Comparison of ENCODE assay signal across 9 cellular contexts in genomic region chr7:44491229-44491628, GRCh38. TPM values are rescaled to one million over a fixed set of nuclear protein-coding genes. Genes with fewer than 3 reads are reported as not detected.
A peak's percentile ranks its signal among the peaks of the same experiment; 100 is the strongest.
DNase-seq lines count a peak whose midpoint lies in the region; ATAC-seq and TF ChIP-seq lines count a peak whose summit lies in the region.
"Had no signal": no experiment of that assay in that cellular context is flagged by ENCODE, and none has a peak within 500 bp of the region (broad histone marks: within the 10 kb centered on the region; RNA-seq: fewer than 3 reads in every experiment).

No MANE protein-coding gene starts in this region.

- H4K20me1 ChIP-seq in BLaER1 = peaks cover 10% of the 10 kb centered on the region; the same call in 1 of the 2 replicates

- H3K9me3 Mint-ChIP-seq in natural killer cell treated with Interleukin-12 subunit alpha and Interleukin-12 subunit beta and Interleukin-15 and Interleukin-18, amount 100 ng/mL, for 72 hours = no peaks in the 10 kb centered on the region

- no peak for ATAC-seq in natural killer cell treated with Interleukin-12 subunit alpha and Interleukin-12 subunit beta and Interleukin-15 and Interleukin-18, amount 100 ng/mL, for 72 hours
- ATAC-seq in HG02973 (IDR thresholded peaks at IDR 0.05; ENCODE audit: unreplicated experiment) (no peak), GM21723 (IDR thresholded peaks at IDR 0.05; ENCODE audit: unreplicated experiment) (no peak), GM21423 (IDR thresholded peaks at IDR 0.05; ENCODE audit: unreplicated experiment) (no peak)

- H3K4me1 ChIP-seq in BLaER1 = peaks cover 41% of the 10 kb centered on the region
- peaks cover 9% of the 10 kb centered on the region for H3K4me1 ChIP-seq in colonic mucosa

- no peak for DNase-seq in LNCaP clone FGC (ENCODE audit: low read depth)
- DNase-seq in colonic mucosa = no peak
- no peak for DNase-seq in natural killer cell treated with Interleukin-12 subunit alpha and Interleukin-12 subunit beta and Interleukin-15 and Interleukin-18, amount 100 ng/mL, for 72 hours (ENCODE audit: low spot score)
- DNase-seq in H4 (ENCODE audit: low spot score) = no peak

- H3K4me2 ChIP-seq in BLaER1 = peak overlapping the region; percentile 78

- H3K9ac ChIP-seq in BLaER1 (peak overlapping the region; percentile 98; the same call in 1 of the 2 replicates), colonic mucosa (ENCODE audit: low read depth in 2 of 2, low read length in 2 of 2) (peak overlapping the region in 1 of 2 donors; percentile 91)

- H3K36me3 ChIP-seq in BLaER1 (peaks cover 8% of the 10 kb centered on the region; the same call in 1 of the 2 replicates), colonic mucosa (no peaks in the 10 kb centered on the region)

- peak overlapping the region; percentile 88 to 94 for H3K27ac Mint-ChIP-seq in natural killer cell treated with Interleukin-12 subunit alpha and Interleukin-12 subunit beta and Interleukin-15 and Interleukin-18, amount 100 ng/mL, for 72 hours

- peaks cover 29 to 33% of the 10 kb centered on the region in 2 donors for H3K4me1 Mint-ChIP-seq in natural killer cell treated with Interleukin-12 subunit alpha and Interleukin-12 subunit beta and Interleukin-15 and Interleukin-18, amount 100 ng/mL, for 72 hours (ENCODE audit: low read depth in 2 of 2)

- peaks cover 0 to 11% of the 10 kb centered on the region in 2 donors for H3K27me3 Mint-ChIP-seq in natural killer cell treated with Interleukin-12 subunit alpha and Interleukin-12 subunit beta and Interleukin-15 and Interleukin-18, amount 100 ng/mL, for 72 hours

- H3K27me3 ChIP-seq in BLaER1 = no peaks in the 10 kb centered on the region
- H3K27me3 ChIP-seq in colonic mucosa = no peaks in the 10 kb centered on the region

- H3K27ac ChIP-seq in BLaER1 = peak overlapping the region; percentile 99
- peak overlapping the region; percentile 90 for H3K27ac ChIP-seq in colonic mucosa

- peaks cover 5% of the 10 kb centered on the region for H3K36me3 Mint-ChIP-seq in natural killer cell treated with Interleukin-12 subunit alpha and Interleukin-12 subunit beta and Interleukin-15 and Interleukin-18, amount 100 ng/mL, for 72 hours

- H3K9me3 ChIP-seq in BLaER1 = no peaks in the 10 kb centered on the region
- no peaks in the 10 kb centered on the region for H3K9me3 ChIP-seq in colonic mucosa

- H3K4me3 ChIP-seq in BLaER1 = peak overlapping the region; percentile 90
- H3K4me3 ChIP-seq in LNCaP clone FGC (ENCODE audit: low read depth, low read length) = peak overlapping the region; percentile 92
- H3K4me3 ChIP-seq in colonic mucosa = peak overlapping the region; percentile 89

- intact Hi-C loops in colonic mucosa (cut with DNase I) = loop anchor here (5.0 kb wide), 1 partner anchor 76 kb away; no protein-coding TSS in a partner anchor

- TF ChIP-seq CTCF in LNCaP clone FGC (IDR thresholded peaks at IDR 0.05; ENCODE audit: control insufficient read depth, extremely low read depth, insufficient read depth) (no peak), colonic mucosa (IDR thresholded peaks at IDR 0.05) (no peak)

- peak overlapping the region; percentile 92 for H3K4me3 Mint-ChIP-seq in natural killer cell treated with Interleukin-12 subunit alpha and Interleukin-12 subunit beta and Interleukin-15 and Interleukin-18, amount 100 ng/mL, for 72 hours

RNA-seq across cellular contexts. Expression of gene NUDCD3, which starts 0.8 kb away (rescaled TPM):
- 100 to 1,000 TPM in 1 of 2 donors, 10 to 100 TPM in 1; 77.7 to 105 TPM for total RNA-seq in colonic mucosa
- 100 to 1,000 TPM in 1 of 2 donors, 10 to 100 TPM in 1; 70.8 to 108 TPM for total RNA-seq in natural killer cell treated with Interleukin-12 subunit alpha and Interleukin-12 subunit beta and Interleukin-15 and Interleukin-18, amount 100 ng/mL, for 72 hours
- total RNA-seq in H4 (2014; rRNA removed; shearing (Covaris generic)) = 81.1 and 99.4 TPM in 2 replicates

RNA-seq across cellular contexts. Expression of gene NPC1L1, which starts 49.9 kb away (rescaled TPM):
- under 1 TPM; 0.10 to 0.11 TPM for total RNA-seq in colonic mucosa
- total RNA-seq in natural killer cell treated with Interleukin-12 subunit alpha and Interleukin-12 subunit beta and Interleukin-15 and Interleukin-18, amount 100 ng/mL, for 72 hours = under 1 TPM in 1 of 2 donors, not detected in 1; 0.12 TPM
- 0.10 TPM in 1 of 2 replicates, not detected in the other for total RNA-seq in H4 (2014; rRNA removed; shearing (Covaris generic))
- total RNA-seq: SK-MEL-5 had no signal
